Comparison of ENCODE assay signal across 1 cellular context in genomic region chr13:114131581-114132418, GRCh38.
TF ChIP-seq lines count a peak whose summit lies in the region.

No MANE protein-coding gene starts in this region.

TF ChIP-seq in K562, 482 proteins besides CTCF, POLR2A, EP300 and RAD21 (continued from another document):
- no peak for TF ChIP-seq NR0B1 (IDR thresholded peaks at IDR 0.05; ENCODE audit: partially characterized antibody)
- no peak for TF ChIP-seq CBFA2T2 (conservative IDR thresholded peaks at IDR 0.05)
- TF ChIP-seq HEY1 (CRISPR knock-in tag; IDR thresholded peaks at IDR 0.05; ENCODE audit: borderline replicate concordance): no peak
- no peak for TF ChIP-seq TEAD2 (tag; IDR thresholded peaks at IDR 0.05)
- no peak for TF ChIP-seq SMARCC2 (IDR thresholded peaks at IDR 0.05; ENCODE audit: low read depth)
- no peak for TF ChIP-seq GABPA (tag; conservative IDR thresholded peaks at IDR 0.05; ENCODE audit: low read depth)
- no peak for TF ChIP-seq CBFA2T3 (IDR thresholded peaks at IDR 0.05)
- TF ChIP-seq BRD9 (IDR thresholded peaks at IDR 0.05; ENCODE audit: low read depth, partially characterized antibody): no peak
- no peak for TF ChIP-seq TAL1 (IDR thresholded peaks at IDR 0.05)
- no peak for TF ChIP-seq YY1 (IDR thresholded peaks at IDR 0.05; ENCODE audit: borderline replicate concordance in 1 of 3, control insufficient read depth in 1 of 3, extremely low read depth in 1 of 3, insufficient read depth in 3 of 3, insufficient read length in 1 of 3, insufficient replicate concordance in 2 of 3, low read depth in 1 of 3, low read length in 2 of 3)
- TF ChIP-seq STAT5B (CRISPR knock-in tag; IDR thresholded peaks at IDR 0.05): no peak
- TF ChIP-seq SIRT6 (IDR thresholded peaks at IDR 0.05; ENCODE audit: low read depth, low read length): no peak
- no peak for TF ChIP-seq WHSC1 (IDR thresholded peaks at IDR 0.05; ENCODE audit: low read length)
- no peak for TF ChIP-seq ZNF239 (CRISPR knock-in tag; IDR thresholded peaks at IDR 0.05)
- TF ChIP-seq ZNF24 (IDR thresholded peaks at IDR 0.05): no peak
- no peak for TF ChIP-seq ZBTB33 (CRISPR knock-in tag; IDR thresholded peaks at IDR 0.05)
- TF ChIP-seq FOXM1 (IDR thresholded peaks at IDR 0.05; ENCODE audit: low read depth): no peak
- TF ChIP-seq FOXM1 (CRISPR knock-in tag; IDR thresholded peaks at IDR 0.05; ENCODE audit: low read depth): no peak
- TF ChIP-seq ZNF263 (CRISPR knock-in tag; IDR thresholded peaks at IDR 0.05; ENCODE audit: borderline replicate concordance): 0 out of 2 replicates have a peak, but pooled peaks have one; percentile 4
- TF ChIP-seq NR3C1 (CRISPR knock-in tag; IDR thresholded peaks at IDR 0.05): no peak
